Comparison of ENCODE assay signal across 11 cellular contexts in the genomic region with DNA sequence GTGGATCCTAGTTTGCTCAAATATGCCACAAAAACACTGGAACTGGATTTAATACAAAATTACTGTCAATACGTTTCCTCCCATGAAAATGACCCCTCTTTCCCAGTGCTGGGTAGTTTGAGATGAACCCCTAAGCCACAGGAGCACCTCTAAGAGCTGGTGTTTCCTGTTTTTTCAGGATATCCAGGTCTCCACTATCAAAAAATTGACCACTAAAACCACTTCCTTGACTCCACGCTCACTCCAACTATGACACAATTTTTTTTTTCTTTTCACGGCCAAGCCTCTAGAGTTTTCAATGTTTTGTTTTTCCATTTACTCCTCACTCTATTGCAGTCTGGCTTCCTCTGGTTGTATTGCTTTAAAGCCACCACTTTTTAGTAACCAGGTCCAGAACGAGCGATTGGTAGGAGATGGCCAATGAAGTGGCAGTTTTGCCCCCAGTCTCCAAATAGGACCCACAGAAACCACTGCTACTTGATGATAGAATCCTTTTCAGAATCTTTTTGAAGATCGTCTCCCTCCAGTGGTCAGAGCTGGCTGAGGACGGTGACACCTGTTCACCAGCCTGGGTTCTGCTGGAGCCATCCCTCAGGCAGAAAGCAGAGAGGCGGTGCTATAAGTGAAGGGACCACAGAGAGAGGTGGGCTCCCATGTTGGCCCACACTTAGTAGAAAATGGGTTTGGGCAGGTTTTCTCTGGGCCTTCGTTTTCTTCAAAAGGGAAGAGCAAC.
DNase-seq lines count a peak whose midpoint lies in the region; ATAC-seq and TF ChIP-seq lines count a peak whose summit lies in the region.
"Had no signal": no experiment of that assay in that cellular context is flagged by ENCODE, and none has a peak within 500 bp of the region (broad histone marks: within the 10 kb centered on the region; RNA-seq: fewer than 3 reads in every experiment).

No MANE protein-coding gene starts in this region.

- no peak for TF ChIP-seq EP300 in esophagus muscularis mucosa (IDR thresholded peaks at IDR 0.05)

- H3K36me3 ChIP-seq in PC-3 (ENCODE audit: low read depth, low read length) (no peaks in the 10 kb centered on the region), esophagus muscularis mucosa (no peaks in the 10 kb centered on the region)
- H3K36me3 ChIP-seq: esophagus squamous epithelium, MG63, Peyer's patch had no signal

- TF ChIP-seq POLR2A in esophagus muscularis mucosa (IDR thresholded peaks at IDR 0.05; ENCODE audit: low read depth) = no peak

- intact Hi-C loops in PC-3 (cut with micrococcal nuclease) = no loop called here
- intact Hi-C loops in esophagus muscularis mucosa (cut with DNase I) = no loop called here

- H3K4me1 ChIP-seq in PC-3 (ENCODE audit: insufficient read depth, low read length) = 0 out of 2 replicates have a peak, but pooled peaks cover 6% of the 10 kb centered on the region
- H3K4me1 ChIP-seq in esophagus muscularis mucosa = no peaks in the 10 kb centered on the region
- H3K4me1 ChIP-seq: esophagus squamous epithelium, Peyer's patch had no signal

- H3K4me1 Mint-ChIP-seq in HFFc6 (ENCODE audit: low read depth) = no peaks in the 10 kb centered on the region

- CTCF ChIA-PET in PC-3 (lab: Charles Lee) = no interaction called here

- H3K4me3 ChIP-seq in PC-3 (ENCODE audit: low read length) (no peak overlapping the region), esophagus muscularis mucosa (no peak overlapping the region)
- H3K4me3 ChIP-seq: esophagus squamous epithelium, MG63, Peyer's patch had no signal

- H3K36me3 Mint-ChIP-seq in HFFc6 (ENCODE audit: low read depth) = no peaks in the 10 kb centered on the region

- WGBS in esophagus muscularis mucosa = 47% methylated on average over 9 of the region's 9 CpGs

- no peaks in the 10 kb centered on the region for H3K79me2 ChIP-seq in PC-3 (ENCODE audit: low read length)

- peak; percentile 18 for DNase-seq in GM10266 (ENCODE audit: extremely low spot score)
- peak; percentile 39 for DNase-seq in PC-3
- DNase-seq in esophagus muscularis mucosa (ENCODE audit: extremely low spot score) = peak; percentile 81
- no peak for DNase-seq in HFFc6
- DNase-seq in NK-92 treated with Interleukin-12 subunit alpha and Interleukin-12 subunit beta, amount 100 ng/mL, for 24 hours (lab: John Stamatoyannopoulos, UW) = no peak
- DNase-seq: esophagus squamous epithelium, MG63, Peyer's patch had no signal

- H3K9me3 ChIP-seq in PC-3 (ENCODE audit: low read length) (no peaks in the 10 kb centered on the region), esophagus muscularis mucosa (peaks cover 0 to 4% (median 0%) of the 10 kb centered on the region in 4 donors)
- H3K9me3 ChIP-seq: esophagus squamous epithelium, MG63, Peyer's patch had no signal

- peak overlapping the region; percentile 15; the same call in 1 of the 2 replicates for H3K4me2 ChIP-seq in PC-3 (ENCODE audit: low read length)

- H3K9me2 ChIP-seq in PC-3 (replicated peaks; ENCODE audit: low read length) = no peaks in the 10 kb centered on the region

- H3K4me3 Mint-ChIP-seq in HFFc6 = no peak overlapping the region

- BruUV-seq in PC-3 (replicated peaks; lab: Mats Ljungman, UMichigan) = no TSS peak

- H3K27me3 ChIP-seq in PC-3 (ENCODE audit: low read length) (peaks cover 24% of the 10 kb centered on the region), esophagus muscularis mucosa (no peaks in the 10 kb centered on the region)
- H3K27me3 ChIP-seq: MG63, Peyer's patch had no signal

- no peaks in the 10 kb centered on the region for H4K20me1 ChIP-seq in PC-3 (ENCODE audit: low read length)

- H3K27ac ChIP-seq in PC-3 (ENCODE audit: low read length) (no peak overlapping the region), esophagus muscularis mucosa (replicated peaks in 1 of 4) (no peak overlapping the region)
- H3K27ac ChIP-seq: esophagus squamous epithelium, Peyer's patch had no signal

- no peak for TF ChIP-seq CTCF in GM10266 (IDR thresholded peaks at IDR 0.05; ENCODE audit: control insufficient read depth, insufficient read depth, low read depth, missing control alignments)
- TF ChIP-seq CTCF in PC-3 (conservative IDR thresholded peaks at IDR 0.05; ENCODE audit: low read depth, low read length) = peak; percentile 48
- no peak for TF ChIP-seq CTCF in esophagus muscularis mucosa (IDR thresholded peaks at IDR 0.05)
- TF ChIP-seq CTCF in HFFc6 (IDR thresholded peaks at IDR 0.05) = no peak

- H3K9ac ChIP-seq in PC-3 (ENCODE audit: low read length) = no peak overlapping the region

- no peaks in the 10 kb centered on the region for H3F3A ChIP-seq in PC-3 (ENCODE audit: low read length, unreplicated experiment)

- POLR2A ChIA-PET in PC-3 (lab: Charles Lee; ENCODE audit: unreplicated experiment) = no interaction called here

- H3K27me3 Mint-ChIP-seq in HFFc6 (ENCODE audit: insufficient read depth) = no peaks in the 10 kb centered on the region; the same call in 1 of the 2 replicates

- H2AFZ ChIP-seq in PC-3 (ENCODE audit: low read length) = peak overlapping the region; percentile 28; the same call in 1 of the 2 replicates

- ATAC-seq in HG02852 (IDR thresholded peaks at IDR 0.05; ENCODE audit: unreplicated experiment) (peak; percentile 54), PC-3 (peak; percentile 77), HG03378 (IDR thresholded peaks at IDR 0.05; ENCODE audit: unreplicated experiment) (no peak), HG03159 (IDR thresholded peaks at IDR 0.05; ENCODE audit: unreplicated experiment) (no peak)

- no peak overlapping the region for H3K27ac Mint-ChIP-seq in HFFc6

- peaks cover 36% of the 10 kb centered on the region for H3K9me3 Mint-ChIP-seq in HFFc6

Comparison
In these comparisons a context has a peak if more than half of its experiments do, and no peak if none do; other contexts are left out.
1. DNase-seq: peak in GM10266 (single experiment), PC-3 (single experiment) and esophagus muscularis mucosa (single experiment); none in HFFc6 (single experiment) and NK-92 treated with Interleukin-12 subunit alpha and Interleukin-12 subunit beta, amount 100 ng/mL, for 24 hours (single experiment).
2. ATAC-seq: peak in HG02852 (single experiment) and PC-3 (single experiment); none in HG03378 (single experiment) and HG03159 (single experiment).